9 cellular contexts compared by ENCODE assay signal in genomic region chr1:199226163-199226562, GRCh38.
DNase-seq lines count a peak whose midpoint lies in the region; ATAC-seq and TF ChIP-seq lines count a peak whose summit lies in the region.
"Had no signal": no experiment of that assay in that cellular context is flagged by ENCODE, and none has a peak within 500 bp of the region (broad histone marks: within the 10 kb centered on the region; RNA-seq: fewer than 3 reads in every experiment).

No MANE protein-coding gene starts in this region.

- TF ChIP-seq CTCF in HFF-Myc (IDR thresholded peaks at IDR 0.05; ENCODE audit: low read depth, low read length, missing control alignments): no peak
- no peak for TF ChIP-seq CTCF in GM10248 (IDR thresholded peaks at IDR 0.05; ENCODE audit: control extremely low read depth, extremely low read depth, low read depth, missing control alignments)
- no peak for TF ChIP-seq CTCF in Caco-2 (IDR thresholded peaks at IDR 0.05; ENCODE audit: insufficient read depth in 1 of 2, low read depth in 1 of 2, low read length in 1 of 2, severe bottlenecking in 1 of 2, unreplicated experiment in 1 of 2)

- 40 to 43% methylated on average over 2 of the region's 2 CpGs for WGBS in aorta, 2 donors

- H3K4me3 ChIP-seq in HFF-Myc (replicated peaks; ENCODE audit: low read depth, low read length) (no peak overlapping the region), aorta (ENCODE audit: low read length in 2 of 2) (no peak overlapping the region), Caco-2 (ENCODE audit: low read depth, low read length) (no peak overlapping the region)
- H3K4me3 ChIP-seq: spleen had no signal

- no peak overlapping the region for H3K27ac ChIP-seq in aorta (ENCODE audit: low read depth in 1 of 2, low read length in 2 of 2)
- H3K27ac ChIP-seq: spleen had no signal

- POLR2A ChIA-PET in T-cell (lab: Charles Lee) (interaction anchor here in 1 of 2 donors (0.8 kb wide), 1 partner anchor 21 kb away, joined by 6 read pairs; no protein-coding TSS in a partner anchor), GM10248 (lab: Yijun Ruan, JAX) (no interaction called here), Caco-2 (lab: Charles Lee) (no interaction called here)

- ATAC-seq in T-cell (replicated peaks in 1 of 4) (peak in 3 of 4 experiments; percentile 45 to 99 (median 46)), aorta (ENCODE audit: low FRiP score) (no peak)

- H3K4me3 Mint-ChIP-seq in T-cell (peak overlapping the region in 2 of 3 donors; percentile 1 to 26), immature natural killer cell (peak overlapping the region in 1 of 5 donors; percentile 6), Caco-2 (ENCODE audit: unreplicated experiment) (no peak overlapping the region)

- DNase-seq in EL (peak; percentile 78), HFF-Myc (ENCODE audit: extremely low read depth, low read depth) (peak; percentile 4), T-cell (peak in 7 of 34 experiments; percentile 5 to 31 (median 12)), immature natural killer cell (peak; percentile 11 to 28 (median 27)), aorta (no peak), GM10248 (ENCODE audit: extremely low spot score) (no peak), AG20443 (ENCODE audit: low spot score) (no peak), Caco-2 (no peak)
- DNase-seq: spleen had no signal

- no peaks in the 10 kb centered on the region for H3K36me3 Mint-ChIP-seq in T-cell
- H3K36me3 Mint-ChIP-seq in immature natural killer cell: peaks cover 0 to 4% (median 4%) of the 10 kb centered on the region in 3 donors
- no peaks in the 10 kb centered on the region for H3K36me3 Mint-ChIP-seq in Caco-2 (ENCODE audit: insufficient read depth, unreplicated experiment)

- H3K27me3 Mint-ChIP-seq in T-cell (no peaks in the 10 kb centered on the region), immature natural killer cell (ENCODE audit: low read depth in 3 of 3) (peaks cover 0 to 5% (median 1%) of the 10 kb centered on the region in 3 donors), Caco-2 (ENCODE audit: insufficient read depth, unreplicated experiment) (peaks cover 6% of the 10 kb centered on the region)

- no TSS peak for BruUV-seq in Caco-2 (replicated peaks; lab: Mats Ljungman, UMichigan)

- intact Hi-C loops in aorta (cut with DNase I) (no loop called here), Caco-2 (cut with micrococcal nuclease; ENCODE audit: unreplicated experiment) (no loop called here)

- CTCF ChIA-PET in T-cell (lab: Charles Lee) (interaction anchor here (0.6 to 1.4 kb wide), 2 partner anchors 8 to 57 kb away, joined by 3 to 4 read pairs; no protein-coding TSS in a partner anchor), GM10248 (lab: Yijun Ruan, JAX) (interaction anchor here (0.7 to 1.5 kb wide), 2 partner anchors 8 to 17 kb away, joined by 3 to 7 read pairs; no protein-coding TSS in a partner anchor), Caco-2 (lab: Charles Lee) (no interaction called here)

- H3K27ac Mint-ChIP-seq in T-cell: peak overlapping the region; percentile 3 to 13
- peak overlapping the region in 5 of 6 donors; percentile 31 to 74 (median 48) for H3K27ac Mint-ChIP-seq in immature natural killer cell
- no peak overlapping the region for H3K27ac Mint-ChIP-seq in Caco-2 (ENCODE audit: unreplicated experiment)

- H3K27me3 ChIP-seq in aorta (ENCODE audit: control insufficient read depth in 1 of 2, insufficient read depth in 2 of 2, low read length in 1 of 2) (no peaks in the 10 kb centered on the region), Caco-2 (replicated peaks; ENCODE audit: control insufficient read depth, insufficient read depth, low read length) (no peaks in the 10 kb centered on the region)
- H3K27me3 ChIP-seq: spleen had no signal

- H3K4me1 ChIP-seq in aorta (ENCODE audit: control insufficient read depth in 1 of 2, insufficient read depth in 2 of 2, low read length in 2 of 2) (no peaks in the 10 kb centered on the region), Caco-2 (no peaks in the 10 kb centered on the region)

- H3K36me3 ChIP-seq in aorta (ENCODE audit: control insufficient read depth in 1 of 2, insufficient read depth in 2 of 2, low read length in 1 of 2) (no peaks in the 10 kb centered on the region), Caco-2 (ENCODE audit: control insufficient read depth, insufficient read depth, low read length) (no peaks in the 10 kb centered on the region)
- H3K36me3 ChIP-seq: spleen had no signal

- H3K9me3 ChIP-seq in aorta (ENCODE audit: control insufficient read depth, low read length) (no peaks in the 10 kb centered on the region), Caco-2 (no peaks in the 10 kb centered on the region)
- H3K9me3 ChIP-seq: spleen had no signal

- H3K9me3 Mint-ChIP-seq in T-cell (no peaks in the 10 kb centered on the region), immature natural killer cell (peaks cover 0 to 1% (median 0%) of the 10 kb centered on the region in 6 donors), Caco-2 (ENCODE audit: unreplicated experiment) (no peaks in the 10 kb centered on the region)

- H3K4me1 Mint-ChIP-seq in T-cell (peaks cover 17 to 20% (median 17%) of the 10 kb centered on the region in 3 donors), immature natural killer cell (peaks cover 10 to 12% of the 10 kb centered on the region in 2 donors), Caco-2 (ENCODE audit: low read depth, unreplicated experiment) (no peaks in the 10 kb centered on the region)

Comparison
In these comparisons a context has a peak if more than half of its experiments do, and no peak if none do; other contexts are left out.
1. DNase-seq: peak in EL (single experiment), HFF-Myc (single experiment) and immature natural killer cell (3 of 3); none in aorta (0 of 2), GM10248 (single experiment), AG20443 (single experiment) and Caco-2 (0 of 2).